ENCODE assay signal across 18 cellular contexts in the genomic region with DNA sequence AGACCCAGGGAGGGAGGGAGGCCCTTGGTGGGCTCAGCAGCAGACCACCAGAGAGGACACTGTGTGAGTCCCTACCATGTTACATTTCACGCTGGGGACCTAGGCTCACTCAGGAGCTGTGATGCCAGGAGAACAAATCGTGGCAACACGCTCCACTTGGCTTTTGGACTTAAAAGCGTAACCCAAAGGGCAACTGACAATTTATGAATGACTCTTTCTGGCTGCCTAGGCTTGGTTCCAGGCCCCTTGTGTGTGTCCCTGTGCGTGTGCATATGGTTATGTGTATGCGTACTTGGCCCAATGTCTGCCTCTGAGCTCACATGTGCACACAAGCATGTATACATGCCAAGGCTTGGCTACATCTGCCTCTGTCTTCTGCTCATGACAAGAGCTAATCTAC. TPM values are rescaled to one million over a fixed set of nuclear protein-coding genes. Genes with fewer than 3 reads are reported as not detected.
A peak's percentile ranks its signal among the peaks of the same experiment; 100 is the strongest.
DNase-seq lines count a peak whose midpoint lies in the region; ATAC-seq and TF ChIP-seq lines count a peak whose summit lies in the region.
"Had no signal": no experiment of that assay in that cellular context is flagged by ENCODE, and none has a peak within 500 bp of the region (broad histone marks: within the 10 kb centered on the region; RNA-seq: fewer than 3 reads in every experiment).

No MANE protein-coding gene starts in this region.

- peak overlapping the region in 1 of 5 experiments; percentile 32 for H3K4me3 Mint-ChIP-seq in brain
- H3K4me3 Mint-ChIP-seq: CD14-positive monocyte; CD4-positive, alpha-beta memory T cell; GM23338; HFFc6 had no signal

- WGBS in transverse colon (ENCODE audit: low coverage in 1 of 2), 2 donors, result 73 to 80% methylated on average over 3 to 6 of the region's 6 CpGs

- DNase-seq in NCI-H1694 (lab: John Stamatoyannopoulos, UW) (peak; percentile 81), mucosa of descending colon (no peak), transverse colon (no peak)
- DNase-seq: 8988T; CD4-positive, alpha-beta memory T cell; DMS79 treated with DMSO at 0.1 percent for 48 hours; H7; HFFc6 had no signal

- no peak for TF ChIP-seq CTCF in brain (conservative IDR thresholded peaks at IDR 0.05)
- no peak for TF ChIP-seq CTCF in mucosa of descending colon (IDR thresholded peaks at IDR 0.05)
- TF ChIP-seq CTCF in transverse colon (IDR thresholded peaks at IDR 0.05), result no peak

- H3K36me3 Mint-ChIP-seq in brain, result no peaks in the 10 kb centered on the region
- H3K36me3 Mint-ChIP-seq: CD14-positive monocyte; CD4-positive, alpha-beta memory T cell had no signal

- no peak for TF ChIP-seq POLR2A in transverse colon (IDR thresholded peaks at IDR 0.05)

- no peak overlapping the region for H3K4me3 ChIP-seq in endocrine pancreas (ENCODE audit: control insufficient read depth, insufficient read depth, low read length)
- H3K4me3 ChIP-seq in mucosa of descending colon, result no peak overlapping the region
- no peak overlapping the region for H3K4me3 ChIP-seq in transverse colon
- H3K4me3 ChIP-seq: BLaER1, GM12878, GM23338 had no signal

- no peak for ATAC-seq in GM19351 (IDR thresholded peaks at IDR 0.05; ENCODE audit: unreplicated experiment)
- ATAC-seq in GM19463 (IDR thresholded peaks at IDR 0.05; ENCODE audit: unreplicated experiment), result no peak
- no peak for ATAC-seq in mucosa of descending colon
- ATAC-seq: GM12878, GM23338, HCT116 had no signal

- H3K27ac ChIP-seq in transverse colon, result no peak overlapping the region
- H3K27ac ChIP-seq: BLaER1, HL-60 had no signal

- no peak for TF ChIP-seq EP300 in transverse colon (IDR thresholded peaks at IDR 0.05; ENCODE audit: low read depth)

- in situ Hi-C loops in transverse colon (cut with MboI; ENCODE audit: low pct_ligation_motif_present in 1 of 4, low pct_unique_long_range_greater_than_20kb in 1 of 4, low sequenced_read_pairs in 3 of 4), result no loop called here

- H3K36me3 ChIP-seq in endocrine pancreas (ENCODE audit: control insufficient read depth, insufficient read depth, low read length) (no peaks in the 10 kb centered on the region), mucosa of descending colon (ENCODE audit: low read depth) (no peaks in the 10 kb centered on the region), transverse colon (no peaks in the 10 kb centered on the region)
- H3K36me3 ChIP-seq: BLaER1 had no signal

- H3K4me1 ChIP-seq in endocrine pancreas (ENCODE audit: control insufficient read depth, insufficient read depth, low read length) (no peaks in the 10 kb centered on the region), mucosa of descending colon (ENCODE audit: low read depth) (no peaks in the 10 kb centered on the region), transverse colon (no peaks in the 10 kb centered on the region)

- H3K9me3 ChIP-seq in endocrine pancreas (ENCODE audit: control insufficient read depth, low read length) (no peaks in the 10 kb centered on the region), mucosa of descending colon (no peaks in the 10 kb centered on the region), transverse colon (no peaks in the 10 kb centered on the region)
- H3K9me3 ChIP-seq: BLaER1 had no signal

- H3K27me3 ChIP-seq in endocrine pancreas (ENCODE audit: control insufficient read depth, insufficient read depth, low read length), result no peaks in the 10 kb centered on the region
- no peaks in the 10 kb centered on the region for H3K27me3 ChIP-seq in transverse colon
- H3K27me3 ChIP-seq: BLaER1 had no signal

- peak overlapping the region in 4 of 5 experiments; percentile 54 to 97 (median 76) for H3K27ac Mint-ChIP-seq in brain
- H3K27ac Mint-ChIP-seq: CD14-positive monocyte; CD4-positive, alpha-beta memory T cell; GM23338; HFFc6 had no signal

- intact Hi-C loops in mucosa of descending colon (cut with DNase I, micrococcal nuclease) (no loop called here), transverse colon (cut with DNase I; ENCODE audit: low total_unique reads) (no loop called here)

- peaks cover 0 to 3% (median 0%) of the 10 kb centered on the region in 5 experiments for H3K9me3 Mint-ChIP-seq in brain
- H3K9me3 Mint-ChIP-seq: CD14-positive monocyte; CD4-positive, alpha-beta memory T cell; GM23338 had no signal

- H3K9ac ChIP-seq in endocrine pancreas (ENCODE audit: control insufficient read depth, insufficient read depth, low read length), result peak overlapping the region; percentile 21
- H3K9ac ChIP-seq: BLaER1 had no signal

- H3K4me1 Mint-ChIP-seq in brain, result peaks cover 50% of the 10 kb centered on the region
- H3K4me1 Mint-ChIP-seq: CD14-positive monocyte; CD4-positive, alpha-beta memory T cell; GM23338 had no signal

- peaks cover 10% of the 10 kb centered on the region for H3K27me3 Mint-ChIP-seq in brain

RNA-seq across cellular contexts. Expression of a gene that starts 59.9 kb away (rescaled TPM):
- 25.6 TPM for polyA plus RNA-seq in brain (ENCODE audit: insufficient read depth, low read depth, low replicate concordance)
- 1 to 10 TPM in 2 of 3 donors, under 1 TPM in 1; 0.98 to 9.0 (median 1.8) TPM for total RNA-seq in mucosa of descending colon
- 1 to 10 TPM; 1.5 to 4.5 (median 2.3) TPM for total RNA-seq in transverse colon
- total RNA-seq: CD4-positive, alpha-beta memory T cell; GM12878 had no signal
- polyA plus RNA-seq: CD14-positive monocyte; CD4-positive, alpha-beta memory T cell; GM12878 had no signal
